15 cellular contexts compared by ENCODE assay signal in genomic region chr10:76393875-76394706, GRCh38.
"Had no signal": no experiment of that assay in that cellular context is flagged by ENCODE, and none has a peak within 500 bp of the region (broad histone marks: within the 10 kb centered on the region; RNA-seq: fewer than 3 reads in every experiment).

No MANE protein-coding gene starts in this region.

- H3K27ac ChIP-seq: epithelial cell of prostate, neutrophil, sigmoid colon, transverse colon, WERI-Rb-1 had no signal

- H3K27me3 ChIP-seq: neutrophil, sigmoid colon, transverse colon had no signal

- H3K36me3 ChIP-seq: neutrophil, sigmoid colon, transverse colon, WERI-Rb-1 had no signal

- H3K4me3 ChIP-seq: sigmoid colon, transverse colon had no signal

- H3K9me3 ChIP-seq: neutrophil, sigmoid colon, transverse colon had no signal

- DNase-seq: activated CD4-positive, alpha-beta memory T cell treated with anti-CD3 and anti-CD28 coated beads, Interleukin-2, amount 10 ng/mL, durations not matched to agents 7 days and 5 days; activated CD4-positive, alpha-beta T cell treated with anti-CD3 and anti-CD28 coated beads for 36 hours; activated naive CD8-positive, alpha-beta T cell treated with anti-CD3 and anti-CD28 coated beads, Interleukin-2, amount 10 ng/mL, durations not matched to agents 7 days and 5 days; aorta; effector memory CD8-positive, alpha-beta T cell; hypothalamus; naive thymus-derived CD4-positive, alpha-beta T cell; sigmoid colon; stimulated activated CD4-positive, alpha-beta T cell treated with anti-CD3 and anti-CD28 coated beads, Interleukin-4, amount 100 ng/mL, for 24 hours; stimulated activated naive CD8-positive, alpha-beta T cell treated with anti-CD3 and anti-CD28 coated beads, Interleukin-15, amount 100 ng/mL, for 72 hours; T-cell; transverse colon; WERI-Rb-1 had no signal

- ATAC-seq: activated CD4-positive, alpha-beta T cell treated with anti-CD3 and anti-CD28 coated beads for 36 hours; effector memory CD8-positive, alpha-beta T cell; naive thymus-derived CD4-positive, alpha-beta T cell; stimulated activated naive CD8-positive, alpha-beta T cell treated with anti-CD3 and anti-CD28 coated beads, Interleukin-15, amount 100 ng/mL, for 72 hours; T-cell had no signal
